Comparison of ENCODE assay signal across 22 cellular contexts in the genomic region with DNA sequence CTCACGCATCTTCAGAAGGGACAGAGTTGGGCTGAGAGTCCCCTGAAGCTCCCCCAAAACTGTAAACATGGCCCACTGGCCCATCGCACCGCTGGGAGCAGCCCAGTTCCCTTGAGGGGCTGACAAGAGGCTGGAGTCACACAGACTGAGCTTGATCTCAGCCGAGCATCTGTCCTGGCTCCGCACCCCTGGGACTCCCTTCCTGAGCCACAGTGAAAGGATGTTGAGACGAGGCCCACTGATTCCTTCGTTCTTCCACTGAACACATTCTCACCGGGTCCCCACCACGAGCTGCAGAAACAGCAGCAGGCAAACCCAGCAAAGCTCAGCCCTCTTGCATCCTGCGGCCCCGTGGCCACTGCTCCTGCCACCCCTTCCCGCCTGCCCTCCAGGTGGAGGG.
"Had no signal": no experiment of that assay in that cellular context is flagged by ENCODE, and none has a peak within 500 bp of the region (broad histone marks: within the 10 kb centered on the region; RNA-seq: fewer than 3 reads in every experiment).

No MANE protein-coding gene starts in this region.

- H3K4me2 ChIP-seq: smooth muscle cell had no signal

- H3K4me1 ChIP-seq: heart right ventricle, lower lobe of right lung, testis, uterus had no signal

- H3K27me3 ChIP-seq: sigmoid colon, testis, uterus had no signal

- H3K27ac Mint-ChIP-seq: activated B cell treated with CpG ODN at 0.5 μM for 24 hours; activated CD4-positive, alpha-beta T cell treated with anti-CD3 and anti-CD28 coated beads for 36 hours; activated naive CD4-positive, alpha-beta T cell treated with anti-CD3 and anti-CD28 coated beads for 36 hours; activated T-cell treated with anti-CD3 and anti-CD28 coated beads, Interleukin-2, amount 50 U/mL, for 72 hours; stimulated activated naive B cell treated with anti-CD40 and anti-IgM and Interleukin-4, amounts not matched to agents 10 μg/mL and 1 μg/mL and 100 μg/mL, for 72 hours had no signal

- DNase-seq: activated B cell treated with CpG ODN at 0.5 μM for 24 hours; activated CD4-positive, alpha-beta T cell treated with anti-CD3 and anti-CD28 coated beads for 36 hours; activated CD4-positive, alpha-beta T cell treated with anti-CD3 and anti-CD28 coated beads, Interleukin-2, amount 50 U/mL, for 4 hours; activated CD8-positive, alpha-beta memory T cell treated with anti-CD3 and anti-CD28 coated beads, Interleukin-2, amount 50 U/mL, for 48 hours; activated effector memory CD4-positive, alpha-beta T cell treated with Interleukin-2 at 50 U/mL for 16 hours; activated naive CD4-positive, alpha-beta T cell treated with anti-CD3 and anti-CD28 coated beads for 36 hours; activated T-cell treated with anti-CD3 and anti-CD28 coated beads, Interleukin-2, amount 50 U/mL, for 72 hours; cerebellar nuclear complex; cortex of kidney; heart right ventricle; kidney; lower lobe of right lung; naive B cell; sigmoid colon; stimulated activated CD4-positive, alpha-beta T cell treated with anti-CD3 and anti-CD28 coated beads, Interleukin-2, amount 100 ng/mL, for 48 hours; stimulated activated CD8-positive, alpha-beta memory T cell treated with anti-CD3 and anti-CD28 coated beads, Interleukin-4, amount 100 ng/mL, for 48 hours; stimulated activated naive B cell treated with anti-CD40 and anti-IgM and Interleukin-4, amounts not matched to agents 10 μg/mL and 1 μg/mL and 100 μg/mL, for 72 hours; testis; trophoblast cell; uterus had no signal

- H3K36me3 ChIP-seq: heart right ventricle, lower lobe of right lung, sigmoid colon, uterus had no signal

- H3K27ac ChIP-seq: heart right ventricle, lower lobe of right lung, sigmoid colon, testis, uterus had no signal

- H3K9me3 Mint-ChIP-seq: activated B cell treated with CpG ODN at 0.5 μM for 24 hours; activated naive CD4-positive, alpha-beta T cell treated with anti-CD3 and anti-CD28 coated beads for 36 hours; activated T-cell treated with anti-CD3 and anti-CD28 coated beads, Interleukin-2, amount 50 U/mL, for 72 hours; naive B cell; neural crest cell; stimulated activated naive B cell treated with anti-CD40 and anti-IgM and Interleukin-4, amounts not matched to agents 10 μg/mL and 1 μg/mL and 100 μg/mL, for 72 hours had no signal

- ATAC-seq: activated CD4-positive, alpha-beta T cell treated with anti-CD3 and anti-CD28 coated beads for 36 hours; activated T-cell treated with anti-CD3 and anti-CD28 coated beads, Interleukin-2, amount 50 U/mL, for 72 hours; stimulated activated naive B cell treated with anti-CD40 and anti-IgM and Interleukin-4, amounts not matched to agents 10 μg/mL and 1 μg/mL and 100 μg/mL, for 72 hours had no signal

- H3K4me3 Mint-ChIP-seq: activated B cell treated with CpG ODN at 0.5 μM for 24 hours; activated CD4-positive, alpha-beta T cell treated with anti-CD3 and anti-CD28 coated beads for 36 hours; activated naive CD4-positive, alpha-beta T cell treated with anti-CD3 and anti-CD28 coated beads for 36 hours; activated T-cell treated with anti-CD3 and anti-CD28 coated beads, Interleukin-2, amount 50 U/mL, for 72 hours; neural crest cell had no signal

- H3K27me3 Mint-ChIP-seq: activated CD4-positive, alpha-beta T cell treated with anti-CD3 and anti-CD28 coated beads for 36 hours had no signal

- H3K9me3 ChIP-seq: heart right ventricle, lower lobe of right lung, sigmoid colon, testis, uterus had no signal

- H3K4me3 ChIP-seq: heart right ventricle, lower lobe of right lung, sigmoid colon, smooth muscle cell, testis, uterus had no signal
